Comparison of ENCODE assay signal across 9 cellular contexts in the genomic region with DNA sequence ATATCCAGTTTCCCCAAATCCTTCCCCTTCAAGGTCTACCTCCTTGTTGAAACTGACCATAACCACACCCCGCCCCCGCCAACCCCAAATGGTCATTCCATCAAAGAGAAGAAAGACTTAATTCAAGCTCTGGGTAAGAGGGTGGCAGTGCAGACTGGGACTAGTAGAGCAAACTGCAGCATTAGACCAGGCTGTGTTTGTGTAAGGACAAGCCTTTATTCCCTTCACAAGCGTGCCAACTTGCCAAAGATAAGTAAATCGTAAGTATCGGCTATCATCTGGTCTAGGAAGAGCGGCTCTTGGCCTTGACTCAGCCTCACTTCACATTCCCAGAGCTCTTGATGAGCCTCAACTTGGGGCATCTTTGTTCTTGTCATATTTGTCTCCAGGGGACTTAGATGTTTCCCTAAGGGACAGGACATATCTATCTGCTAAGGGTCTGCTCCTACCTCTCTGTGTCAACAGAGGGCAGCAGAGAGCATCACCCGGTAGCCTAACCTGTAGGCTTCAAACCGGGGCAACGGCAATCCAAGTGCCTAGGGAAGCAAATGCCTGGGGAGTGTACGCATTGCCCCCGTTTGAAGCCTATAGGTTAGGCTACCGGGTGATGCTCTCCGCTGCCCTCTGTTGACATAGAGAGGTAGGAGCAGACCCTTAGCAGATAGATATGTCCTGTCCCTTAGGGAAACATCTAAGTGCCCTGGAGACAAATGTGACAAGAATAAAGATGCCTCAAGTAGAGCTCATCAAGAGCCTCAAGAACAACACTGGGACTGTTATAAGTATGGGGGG. TPM values are rescaled to one million over a fixed set of nuclear protein-coding genes. Genes with fewer than 3 reads are reported as not detected.
DNase-seq lines count a peak whose midpoint lies in the region; ATAC-seq and TF ChIP-seq lines count a peak whose summit lies in the region.
"Had no signal": no experiment of that assay in that cellular context is flagged by ENCODE, and none has a peak within 500 bp of the region (broad histone marks: within the 10 kb centered on the region; RNA-seq: fewer than 3 reads in every experiment).

No MANE protein-coding gene starts in this region.

- H3K27me3 ChIP-seq in Caco-2 (replicated peaks; ENCODE audit: control insufficient read depth, insufficient read depth, low read length): no peaks in the 10 kb centered on the region

- no TSS peak for BruUV-seq in Caco-2 (replicated peaks; lab: Mats Ljungman, UMichigan)

- TF ChIP-seq CTCF in Caco-2 (IDR thresholded peaks at IDR 0.05; ENCODE audit: insufficient read depth in 1 of 2, low read depth in 1 of 2, low read length in 1 of 2, severe bottlenecking in 1 of 2, unreplicated experiment in 1 of 2): peak; percentile 67 to 81

- H3K4me3 ChIP-seq in Caco-2 (ENCODE audit: low read depth, low read length): no peak overlapping the region

- H3K27me3 Mint-ChIP-seq in Caco-2 (ENCODE audit: insufficient read depth, unreplicated experiment): no peaks in the 10 kb centered on the region
- peaks cover 16% of the 10 kb centered on the region for H3K27me3 Mint-ChIP-seq in activated CD4-positive, alpha-beta T cell treated with anti-CD3 and anti-CD28 coated beads, Interleukin-2, amount 10 ng/mL, durations not matched to agents 7 days and 5 days

- POLR2A ChIA-PET in Caco-2 (lab: Charles Lee): no interaction called here
- POLR2A ChIA-PET in activated CD4-positive, alpha-beta T cell treated with anti-CD3 and anti-CD28 coated beads, Interleukin-2, amount 10 ng/mL, durations not matched to agents 7 days and 5 days (lab: Charles Lee): no interaction called here

- no peaks in the 10 kb centered on the region for H3K36me3 Mint-ChIP-seq in Caco-2 (ENCODE audit: insufficient read depth, unreplicated experiment)
- no peaks in the 10 kb centered on the region for H3K36me3 Mint-ChIP-seq in activated CD4-positive, alpha-beta T cell treated with anti-CD3 and anti-CD28 coated beads, Interleukin-2, amount 10 ng/mL, durations not matched to agents 7 days and 5 days (ENCODE audit: low read depth)
- no peaks in the 10 kb centered on the region for H3K36me3 Mint-ChIP-seq in stimulated activated effector memory CD8-positive, alpha-beta T cell treated with anti-CD3 and anti-CD28 coated beads, Interleukin-12 subunit alpha, Interleukin-12 subunit beta, amount 100 ng/mL, for 72 hours

- intact Hi-C loops in Caco-2 (cut with micrococcal nuclease; ENCODE audit: unreplicated experiment): loop anchor here (1.0 to 10.0 kb wide), 3 partner anchors 25 to 201 kb away; partner anchors contain the start of genes LIPH and TMEM41A

- H3K9me3 ChIP-seq in Caco-2: no peaks in the 10 kb centered on the region

- H3K4me3 Mint-ChIP-seq in Caco-2 (ENCODE audit: unreplicated experiment): no peak overlapping the region
- H3K4me3 Mint-ChIP-seq in activated CD4-positive, alpha-beta T cell treated with anti-CD3 and anti-CD28 coated beads, Interleukin-2, amount 10 ng/mL, durations not matched to agents 7 days and 5 days: no peak overlapping the region
- H3K4me3 Mint-ChIP-seq in stimulated activated effector memory CD8-positive, alpha-beta T cell treated with anti-CD3 and anti-CD28 coated beads, Interleukin-12 subunit alpha, Interleukin-12 subunit beta, amount 100 ng/mL, for 72 hours: no peak overlapping the region
- H3K4me3 Mint-ChIP-seq: T-helper 1 cell treated with Interleukin-12 subunit alpha and Interleukin-12 subunit beta and Interleukin-4 antibody, amounts not matched to agents 30 μg/mL and 1 μg/mL, for 36 hours had no signal

- H3K36me3 ChIP-seq in Caco-2 (ENCODE audit: control insufficient read depth, insufficient read depth, low read length): no peaks in the 10 kb centered on the region

- H3K4me1 ChIP-seq in Caco-2: no peaks in the 10 kb centered on the region

- CTCF ChIA-PET in Caco-2 (lab: Charles Lee): no interaction called here
- CTCF ChIA-PET in activated CD4-positive, alpha-beta T cell treated with anti-CD3 and anti-CD28 coated beads, Interleukin-2, amount 10 ng/mL, durations not matched to agents 7 days and 5 days (lab: Charles Lee): interaction anchor here (1.2 kb wide), 1 partner anchor 10 kb away, joined by 3 read pairs; no protein-coding TSS in a partner anchor

- DNase-seq in Caco-2 (peak; percentile 89 to 91), NCI-H524 treated with DMSO at 0.1 percent for 48 hours (lab: John Stamatoyannopoulos, UW) (peak; percentile 92), mucosa of gallbladder (ENCODE audit: low spot score) (peak; percentile 62)
- DNase-seq in activated CD4-positive, alpha-beta T cell treated with anti-CD3 and anti-CD28 coated beads, Interleukin-2, amount 10 ng/mL, durations not matched to agents 7 days and 5 days: peak; percentile 87
- peak; percentile 17 for DNase-seq in effector CD8-positive, alpha-beta T cell (lab: John Stamatoyannopoulos, UW)
- DNase-seq in stimulated activated effector memory CD8-positive, alpha-beta T cell treated with anti-CD3 and anti-CD28 coated beads, Interleukin-12 subunit alpha, Interleukin-12 subunit beta, amount 100 ng/mL, for 72 hours (ENCODE audit: low spot score in 2 of 2): peak; percentile 47 to 83

- ATAC-seq in GM19468 (IDR thresholded peaks at IDR 0.05; ENCODE audit: extremely low read depth, unreplicated experiment) (peak; percentile 94), HG03521 (IDR thresholded peaks at IDR 0.05; ENCODE audit: unreplicated experiment) (peak; percentile 98)
- peak; percentile 98 for ATAC-seq in stimulated activated effector memory CD8-positive, alpha-beta T cell treated with anti-CD3 and anti-CD28 coated beads, Interleukin-12 subunit alpha, Interleukin-12 subunit beta, amount 100 ng/mL, for 72 hours

- H3K9me3 Mint-ChIP-seq in Caco-2 (ENCODE audit: unreplicated experiment): no peaks in the 10 kb centered on the region
- H3K9me3 Mint-ChIP-seq in activated CD4-positive, alpha-beta T cell treated with anti-CD3 and anti-CD28 coated beads, Interleukin-2, amount 10 ng/mL, durations not matched to agents 7 days and 5 days: no peaks in the 10 kb centered on the region
- no peaks in the 10 kb centered on the region for H3K9me3 Mint-ChIP-seq in stimulated activated effector memory CD8-positive, alpha-beta T cell treated with anti-CD3 and anti-CD28 coated beads, Interleukin-12 subunit alpha, Interleukin-12 subunit beta, amount 100 ng/mL, for 72 hours
- H3K9me3 Mint-ChIP-seq: T-helper 1 cell treated with Interleukin-12 subunit alpha and Interleukin-12 subunit beta and Interleukin-4 antibody, amounts not matched to agents 30 μg/mL and 1 μg/mL, for 36 hours had no signal

- no peaks in the 10 kb centered on the region for H3K4me1 Mint-ChIP-seq in Caco-2 (ENCODE audit: low read depth, unreplicated experiment)
- H3K4me1 Mint-ChIP-seq in activated CD4-positive, alpha-beta T cell treated with anti-CD3 and anti-CD28 coated beads, Interleukin-2, amount 10 ng/mL, durations not matched to agents 7 days and 5 days: no peaks in the 10 kb centered on the region
- no peaks in the 10 kb centered on the region for H3K4me1 Mint-ChIP-seq in stimulated activated effector memory CD8-positive, alpha-beta T cell treated with anti-CD3 and anti-CD28 coated beads, Interleukin-12 subunit alpha, Interleukin-12 subunit beta, amount 100 ng/mL, for 72 hours

- H3K27ac Mint-ChIP-seq in Caco-2 (ENCODE audit: unreplicated experiment): no peak overlapping the region
- no peak overlapping the region for H3K27ac Mint-ChIP-seq in activated CD4-positive, alpha-beta T cell treated with anti-CD3 and anti-CD28 coated beads, Interleukin-2, amount 10 ng/mL, durations not matched to agents 7 days and 5 days
- no peak overlapping the region for H3K27ac Mint-ChIP-seq in stimulated activated effector memory CD8-positive, alpha-beta T cell treated with anti-CD3 and anti-CD28 coated beads, Interleukin-12 subunit alpha, Interleukin-12 subunit beta, amount 100 ng/mL, for 72 hours
- H3K27ac Mint-ChIP-seq: T-helper 1 cell treated with Interleukin-12 subunit alpha and Interleukin-12 subunit beta and Interleukin-4 antibody, amounts not matched to agents 30 μg/mL and 1 μg/mL, for 36 hours had no signal

RNA-seq across cellular contexts. Expression of gene MAP3K13, which starts 8.9 kb away (rescaled TPM):
- 20.1 and 26.2 TPM in 2 replicates for total RNA-seq in Caco-2 (2022)
- total RNA-seq in activated CD4-positive, alpha-beta T cell treated with anti-CD3 and anti-CD28 coated beads, Interleukin-2, amount 10 ng/mL, durations not matched to agents 7 days and 5 days: 10 to 100 TPM; 10.2 to 13.1 TPM
- total RNA-seq in mucosa of gallbladder: 45.2 TPM

Comparison
In these comparisons a context has a peak if more than half of its experiments do, and no peak if none do; other contexts are left out.
1. DNase-seq: peak in every context shown above with its lines; median percentile 92 in NCI-H524 treated with DMSO at 0.1 percent for 48 hours; 90 in Caco-2; 87 in activated CD4-positive, alpha-beta T cell treated with anti-CD3 and anti-CD28 coated beads, Interleukin-2, amount 10 ng/mL, durations not matched to agents 7 days and 5 days; 65 in stimulated activated effector memory CD8-positive, alpha-beta T cell treated with anti-CD3 and anti-CD28 coated beads, Interleukin-12 subunit alpha, Interleukin-12 subunit beta, amount 100 ng/mL, for 72 hours; 62 in mucosa of gallbladder; 17 in effector CD8-positive, alpha-beta T cell.